Comparison of ENCODE assay signal across 1 cellular context in genomic region chr18:3350021-3350420, GRCh38.
TF ChIP-seq lines count a peak whose summit lies in the region.

No MANE protein-coding gene starts in this region.

TF ChIP-seq in GM23338, 12 proteins besides CTCF, POLR2A, EP300 and RAD21 (continued from another document):
- TF ChIP-seq, protein P1, sequence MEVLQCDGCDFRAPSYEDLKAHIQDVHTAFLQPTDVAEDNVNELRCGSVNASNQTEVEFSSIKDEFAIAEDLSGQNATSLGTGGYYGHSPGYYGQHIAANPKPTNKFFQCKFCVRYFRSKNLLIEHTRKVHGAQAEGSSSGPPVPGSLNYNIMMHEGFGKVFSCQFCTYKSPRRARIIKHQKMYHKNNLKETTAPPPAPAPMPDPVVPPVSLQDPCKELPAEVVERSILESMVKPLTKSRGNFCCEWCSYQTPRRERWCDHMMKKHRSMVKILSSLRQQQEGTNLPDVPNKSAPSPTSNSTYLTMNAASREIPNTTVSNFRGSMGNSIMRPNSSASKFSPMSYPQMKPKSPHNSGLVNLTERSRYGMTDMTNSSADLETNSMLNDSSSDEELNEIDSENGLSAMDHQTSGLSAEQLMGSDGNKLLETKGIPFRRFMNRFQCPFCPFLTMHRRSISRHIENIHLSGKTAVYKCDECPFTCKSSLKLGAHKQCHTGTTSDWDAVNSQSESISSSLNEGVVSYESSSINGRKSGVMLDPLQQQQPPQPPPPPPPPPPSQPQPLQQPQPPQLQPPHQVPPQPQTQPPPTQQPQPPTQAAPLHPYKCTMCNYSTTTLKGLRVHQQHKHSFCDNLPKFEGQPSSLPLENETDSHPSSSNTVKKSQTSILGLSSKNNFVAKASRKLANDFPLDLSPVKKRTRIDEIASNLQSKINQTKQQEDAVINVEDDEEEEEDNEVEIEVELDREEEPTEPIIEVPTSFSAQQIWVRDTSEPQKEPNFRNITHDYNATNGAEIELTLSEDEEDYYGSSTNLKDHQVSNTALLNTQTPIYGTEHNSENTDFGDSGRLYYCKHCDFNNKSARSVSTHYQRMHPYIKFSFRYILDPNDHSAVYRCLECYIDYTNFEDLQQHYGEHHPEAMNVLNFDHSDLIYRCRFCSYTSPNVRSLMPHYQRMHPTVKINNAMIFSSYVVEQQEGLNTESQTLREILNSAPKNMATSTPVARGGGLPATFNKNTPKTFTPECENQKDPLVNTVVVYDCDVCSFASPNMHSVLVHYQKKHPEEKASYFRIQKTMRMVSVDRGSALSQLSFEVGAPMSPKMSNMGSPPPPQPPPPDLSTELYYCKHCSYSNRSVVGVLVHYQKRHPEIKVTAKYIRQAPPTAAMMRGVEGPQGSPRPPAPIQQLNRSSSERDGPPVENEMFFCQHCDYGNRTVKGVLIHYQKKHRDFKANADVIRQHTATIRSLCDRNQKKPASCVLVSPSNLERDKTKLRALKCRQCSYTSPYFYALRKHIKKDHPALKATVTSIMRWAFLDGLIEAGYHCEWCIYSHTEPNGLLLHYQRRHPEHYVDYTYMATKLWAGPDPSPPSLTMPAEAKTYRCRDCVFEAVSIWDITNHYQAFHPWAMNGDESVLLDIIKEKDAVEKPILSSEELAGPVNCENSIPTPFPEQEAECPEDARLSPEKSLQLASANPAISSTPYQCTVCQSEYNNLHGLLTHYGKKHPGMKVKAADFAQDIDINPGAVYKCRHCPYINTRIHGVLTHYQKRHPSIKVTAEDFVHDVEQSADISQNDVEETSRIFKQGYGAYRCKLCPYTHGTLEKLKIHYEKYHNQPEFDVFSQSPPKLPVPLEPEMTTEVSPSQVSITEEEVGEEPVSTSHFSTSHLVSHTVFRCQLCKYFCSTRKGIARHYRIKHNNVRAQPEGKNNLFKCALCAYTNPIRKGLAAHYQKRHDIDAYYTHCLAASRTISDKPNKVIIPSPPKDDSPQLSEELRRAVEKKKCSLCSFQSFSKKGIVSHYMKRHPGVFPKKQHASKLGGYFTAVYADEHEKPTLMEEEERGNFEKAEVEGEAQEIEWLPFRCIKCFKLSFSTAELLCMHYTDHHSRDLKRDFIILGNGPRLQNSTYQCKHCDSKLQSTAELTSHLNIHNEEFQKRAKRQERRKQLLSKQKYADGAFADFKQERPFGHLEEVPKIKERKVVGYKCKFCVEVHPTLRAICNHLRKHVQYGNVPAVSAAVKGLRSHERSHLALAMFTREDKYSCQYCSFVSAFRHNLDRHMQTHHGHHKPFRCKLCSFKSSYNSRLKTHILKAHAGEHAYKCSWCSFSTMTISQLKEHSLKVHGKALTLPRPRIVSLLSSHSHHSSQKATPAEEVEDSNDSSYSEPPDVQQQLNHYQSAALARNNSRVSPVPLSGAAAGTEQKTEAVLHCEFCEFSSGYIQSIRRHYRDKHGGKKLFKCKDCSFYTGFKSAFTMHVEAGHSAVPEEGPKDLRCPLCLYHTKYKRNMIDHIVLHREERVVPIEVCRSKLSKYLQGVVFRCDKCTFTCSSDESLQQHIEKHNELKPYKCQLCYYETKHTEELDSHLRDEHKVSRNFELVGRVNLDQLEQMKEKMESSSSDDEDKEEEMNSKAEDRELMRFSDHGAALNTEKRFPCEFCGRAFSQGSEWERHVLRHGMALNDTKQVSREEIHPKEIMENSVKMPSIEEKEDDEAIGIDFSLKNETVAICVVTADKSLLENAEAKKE (CRISPR knock-in tag; IDR thresholded peaks at IDR 0.05) = no peak
TF ChIP-seq in GM23338: peak in this region for 0.
